11 cellular contexts compared by ENCODE assay signal in genomic region chr11:75345455-75346224, GRCh38. TPM values are rescaled to one million over a fixed set of nuclear protein-coding genes. Genes with fewer than 3 reads are reported as not detected.
DNase-seq lines count a peak whose midpoint lies in the region; ATAC-seq and TF ChIP-seq lines count a peak whose summit lies in the region.
"Had no signal": no experiment of that assay in that cellular context is flagged by ENCODE, and none has a peak within 500 bp of the region (broad histone marks: within the 10 kb centered on the region; RNA-seq: fewer than 3 reads in every experiment).

No MANE protein-coding gene starts in this region.

- H3K4me3 ChIP-seq in right cardiac atrium (ENCODE audit: low read length) = no peak overlapping the region
- H3K4me3 ChIP-seq in right atrium auricular region = no peak overlapping the region

- peaks cover 48% of the 10 kb centered on the region for H3K4me1 ChIP-seq in right cardiac atrium (ENCODE audit: control insufficient read depth, insufficient read depth, low read length)
- peaks cover 4 to 100% of the 10 kb centered on the region in 2 donors for H3K4me1 ChIP-seq in right atrium auricular region

- WGBS in right cardiac atrium = 69% methylated on average over 9 of the region's 9 CpGs

- H3K9me3 Mint-ChIP-seq in activated T-helper 1 cell treated with anti-CD3 and anti-CD28 coated beads, Interleukin-12 subunit alpha, Interleukin-12 subunit beta, Interleukin-2, Interleukin-4 antibody, amounts not matched to agents 30 ng/mL and 10 ng/mL and 1 ng/mL, durations not matched to agents 14 hours and 24 hours and 36 hours = no peaks in the 10 kb centered on the region
- H3K9me3 Mint-ChIP-seq in mesothelial cell of epicardium = no peaks in the 10 kb centered on the region

- H3K9me3 ChIP-seq in right cardiac atrium (ENCODE audit: control insufficient read depth, low read length) = no peaks in the 10 kb centered on the region
- H3K9me3 ChIP-seq in right atrium auricular region = no peaks in the 10 kb centered on the region

- DNase-seq in right cardiac atrium = peak in 2 of 3 donors; percentile 44 to 64
- DNase-seq in left ventricle myocardium superior = no peak
- no peak for DNase-seq in activated T-helper 1 cell treated with anti-CD3 and anti-CD28 coated beads, Interleukin-12 subunit alpha, Interleukin-12 subunit beta, Interleukin-2, Interleukin-4 antibody, amounts not matched to agents 30 ng/mL and 10 ng/mL and 1 ng/mL, durations not matched to agents 14 hours and 24 hours and 36 hours (ENCODE audit: low spot score)
- no peak for DNase-seq in mesothelial cell of epicardium (ENCODE audit: low spot score in 2 of 2, unreplicated experiment in 2 of 2)
- DNase-seq in NCI-H146 (lab: John Stamatoyannopoulos, UW) = no peak
- no peak for DNase-seq in DMS53 treated with DMSO at 0.1 percent for 48 hours (lab: John Stamatoyannopoulos, UW; ENCODE audit: unreplicated experiment)
- DNase-seq in right atrium auricular region (ENCODE audit: low spot score) = no peak
- no peak for DNase-seq in 8988T
- DNase-seq: GOT3, NCI-H2029 treated with DMSO at 0.1 percent for 48 hours, Right ventricle myocardium superior had no signal

- H3K27me3 ChIP-seq in right cardiac atrium (ENCODE audit: control insufficient read depth, insufficient read depth) (no peaks in the 10 kb centered on the region), right atrium auricular region (no peaks in the 10 kb centered on the region)

- no peak for TF ChIP-seq CTCF in mesothelial cell of epicardium (IDR thresholded peaks at IDR 0.05; ENCODE audit: unreplicated experiment)
- TF ChIP-seq CTCF in right atrium auricular region (IDR thresholded peaks at IDR 0.05) = no peak

- no peak overlapping the region for H3K27ac ChIP-seq in right cardiac atrium (ENCODE audit: low read length)
- H3K27ac ChIP-seq in right atrium auricular region = no peak overlapping the region

- peaks cover 3% of the 10 kb centered on the region for H3K36me3 Mint-ChIP-seq in activated T-helper 1 cell treated with anti-CD3 and anti-CD28 coated beads, Interleukin-12 subunit alpha, Interleukin-12 subunit beta, Interleukin-2, Interleukin-4 antibody, amounts not matched to agents 30 ng/mL and 10 ng/mL and 1 ng/mL, durations not matched to agents 14 hours and 24 hours and 36 hours (ENCODE audit: low read depth)
- no peaks in the 10 kb centered on the region for H3K36me3 Mint-ChIP-seq in mesothelial cell of epicardium

- H3K4me1 Mint-ChIP-seq in activated T-helper 1 cell treated with anti-CD3 and anti-CD28 coated beads, Interleukin-12 subunit alpha, Interleukin-12 subunit beta, Interleukin-2, Interleukin-4 antibody, amounts not matched to agents 30 ng/mL and 10 ng/mL and 1 ng/mL, durations not matched to agents 14 hours and 24 hours and 36 hours (ENCODE audit: low read depth) = peaks cover 83% of the 10 kb centered on the region
- peaks cover 54% of the 10 kb centered on the region for H3K4me1 Mint-ChIP-seq in mesothelial cell of epicardium

- no peaks in the 10 kb centered on the region for H3K27me3 Mint-ChIP-seq in activated T-helper 1 cell treated with anti-CD3 and anti-CD28 coated beads, Interleukin-12 subunit alpha, Interleukin-12 subunit beta, Interleukin-2, Interleukin-4 antibody, amounts not matched to agents 30 ng/mL and 10 ng/mL and 1 ng/mL, durations not matched to agents 14 hours and 24 hours and 36 hours (ENCODE audit: insufficient read depth)
- peaks cover 4% of the 10 kb centered on the region for H3K27me3 Mint-ChIP-seq in mesothelial cell of epicardium (ENCODE audit: low read depth)

- peak overlapping the region; percentile 4 for H3K4me3 Mint-ChIP-seq in activated T-helper 1 cell treated with anti-CD3 and anti-CD28 coated beads, Interleukin-12 subunit alpha, Interleukin-12 subunit beta, Interleukin-2, Interleukin-4 antibody, amounts not matched to agents 30 ng/mL and 10 ng/mL and 1 ng/mL, durations not matched to agents 14 hours and 24 hours and 36 hours
- no peak overlapping the region for H3K4me3 Mint-ChIP-seq in mesothelial cell of epicardium

- H3K27ac Mint-ChIP-seq in activated T-helper 1 cell treated with anti-CD3 and anti-CD28 coated beads, Interleukin-12 subunit alpha, Interleukin-12 subunit beta, Interleukin-2, Interleukin-4 antibody, amounts not matched to agents 30 ng/mL and 10 ng/mL and 1 ng/mL, durations not matched to agents 14 hours and 24 hours and 36 hours = peak overlapping the region; percentile 40
- H3K27ac Mint-ChIP-seq in mesothelial cell of epicardium = peak overlapping the region; percentile 25

- intact Hi-C loops in right cardiac atrium (cut with DNase I) = no loop called here
- intact Hi-C loops in left ventricle myocardium superior (cut with micrococcal nuclease) = no loop called here
- intact Hi-C loops in activated T-helper 1 cell treated with anti-CD3 and anti-CD28 coated beads, Interleukin-12 subunit alpha, Interleukin-12 subunit beta, Interleukin-2, Interleukin-4 antibody, amounts not matched to agents 30 ng/mL and 10 ng/mL and 1 ng/mL, durations not matched to agents 14 hours and 24 hours and 36 hours (cut with micrococcal nuclease) = no loop called here

- ATAC-seq in right cardiac atrium (no peak), left ventricle myocardium superior (no peak)

- no peaks in the 10 kb centered on the region for H3K36me3 ChIP-seq in right atrium auricular region

RNA-seq across cellular contexts. Expression of gene ARRB1, which starts 5.8 kb away (rescaled TPM):
- total RNA-seq in right cardiac atrium (10 to 100 TPM; 24.8 to 32.5 (median 27.4) TPM), left ventricle myocardium superior (26.5 TPM), mesothelial cell of epicardium (15.9 to 17.5 TPM (median 16.5 TPM) in 3 replicates), right atrium auricular region (10 to 100 TPM; 19.4 to 22.9 TPM)
- 12.1 TPM for polyA plus RNA-seq in right cardiac atrium
- total RNA-seq in activated T-helper 1 cell treated with anti-CD3 and anti-CD28 coated beads, Interleukin-12 subunit alpha, Interleukin-12 subunit beta, Interleukin-2, Interleukin-4 antibody, amounts not matched to agents 30 ng/mL and 10 ng/mL and 1 ng/mL, durations not matched to agents 14 hours and 24 hours and 36 hours = 15.3 and 16.0 TPM in 2 replicates

RNA-seq across cellular contexts. Expression of gene RPS3, which starts 53.7 kb away (rescaled TPM):
- total RNA-seq in right cardiac atrium (1,000 to 10,000 TPM; 1,039 to 1,263 (median 1,178) TPM), left ventricle myocardium superior (874 TPM), mesothelial cell of epicardium (2,848 to 2,954 TPM (median 2,936 TPM) in 3 replicates), right atrium auricular region (100 to 1,000 TPM; 391 to 983 TPM)
- polyA plus RNA-seq in right cardiac atrium = 1,021 TPM
- 2,822 and 2,924 TPM in 2 replicates for total RNA-seq in activated T-helper 1 cell treated with anti-CD3 and anti-CD28 coated beads, Interleukin-12 subunit alpha, Interleukin-12 subunit beta, Interleukin-2, Interleukin-4 antibody, amounts not matched to agents 30 ng/mL and 10 ng/mL and 1 ng/mL, durations not matched to agents 14 hours and 24 hours and 36 hours

Comparison
In these comparisons a context has a peak if more than half of its experiments do, and no peak if none do; other contexts are left out.
1. DNase-seq: peak in right cardiac atrium (2 of 3); none in left ventricle myocardium superior (single experiment), activated T-helper 1 cell treated with anti-CD3 and anti-CD28 coated beads, Interleukin-12 subunit alpha, Interleukin-12 subunit beta, Interleukin-2, Interleukin-4 antibody, amounts not matched to agents 30 ng/mL and 10 ng/mL and 1 ng/mL, durations not matched to agents 14 hours and 24 hours and 36 hours (single experiment), mesothelial cell of epicardium (0 of 2), NCI-H146 (single experiment), DMS53 treated with DMSO at 0.1 percent for 48 hours (single experiment), right atrium auricular region (single experiment) and 8988T (single experiment).